ENCODE assay signal across 1 cellular context in the genomic region with DNA sequence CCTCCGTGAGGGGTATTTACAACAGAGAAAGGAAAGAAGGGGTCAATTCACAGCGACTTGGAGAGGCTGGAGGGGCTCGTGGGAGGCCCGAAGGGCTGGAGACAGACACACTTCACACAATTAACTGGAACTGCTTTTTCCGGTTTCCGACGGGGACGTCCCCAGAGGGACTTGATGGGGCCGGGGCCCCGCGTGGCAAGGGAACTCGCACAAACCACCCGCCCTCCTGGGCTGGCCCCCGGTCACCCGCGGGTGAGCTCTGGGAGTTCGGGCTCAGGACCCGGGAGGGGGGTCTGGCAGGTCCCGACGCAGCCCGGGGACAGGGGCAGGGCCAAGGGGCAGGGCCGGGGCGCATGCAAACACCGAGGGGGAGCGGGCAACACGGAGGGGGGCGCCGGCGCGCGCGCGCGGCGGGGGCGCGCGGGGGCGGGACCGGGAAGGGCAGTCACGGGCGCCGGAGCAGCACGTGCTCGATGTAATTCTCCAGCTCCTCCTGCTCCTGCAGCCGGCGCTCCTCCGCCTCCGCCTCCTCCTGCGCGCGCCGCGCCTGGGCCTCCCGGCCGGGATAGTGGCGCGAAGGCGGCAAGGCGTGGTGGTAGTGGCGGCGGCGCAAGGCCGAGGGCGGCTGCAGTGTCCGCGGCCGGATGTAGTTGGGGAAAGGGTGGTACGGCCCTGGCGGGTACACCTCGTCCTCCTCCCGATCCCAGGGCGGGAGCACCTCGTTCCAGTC.
TF ChIP-seq lines count a peak whose summit lies in the region.

No MANE protein-coding gene starts in this region.

TF ChIP-seq in K562, 482 proteins besides CTCF, POLR2A, EP300 and RAD21 (continued from another document and continues in another):
- TF ChIP-seq, protein P1, sequence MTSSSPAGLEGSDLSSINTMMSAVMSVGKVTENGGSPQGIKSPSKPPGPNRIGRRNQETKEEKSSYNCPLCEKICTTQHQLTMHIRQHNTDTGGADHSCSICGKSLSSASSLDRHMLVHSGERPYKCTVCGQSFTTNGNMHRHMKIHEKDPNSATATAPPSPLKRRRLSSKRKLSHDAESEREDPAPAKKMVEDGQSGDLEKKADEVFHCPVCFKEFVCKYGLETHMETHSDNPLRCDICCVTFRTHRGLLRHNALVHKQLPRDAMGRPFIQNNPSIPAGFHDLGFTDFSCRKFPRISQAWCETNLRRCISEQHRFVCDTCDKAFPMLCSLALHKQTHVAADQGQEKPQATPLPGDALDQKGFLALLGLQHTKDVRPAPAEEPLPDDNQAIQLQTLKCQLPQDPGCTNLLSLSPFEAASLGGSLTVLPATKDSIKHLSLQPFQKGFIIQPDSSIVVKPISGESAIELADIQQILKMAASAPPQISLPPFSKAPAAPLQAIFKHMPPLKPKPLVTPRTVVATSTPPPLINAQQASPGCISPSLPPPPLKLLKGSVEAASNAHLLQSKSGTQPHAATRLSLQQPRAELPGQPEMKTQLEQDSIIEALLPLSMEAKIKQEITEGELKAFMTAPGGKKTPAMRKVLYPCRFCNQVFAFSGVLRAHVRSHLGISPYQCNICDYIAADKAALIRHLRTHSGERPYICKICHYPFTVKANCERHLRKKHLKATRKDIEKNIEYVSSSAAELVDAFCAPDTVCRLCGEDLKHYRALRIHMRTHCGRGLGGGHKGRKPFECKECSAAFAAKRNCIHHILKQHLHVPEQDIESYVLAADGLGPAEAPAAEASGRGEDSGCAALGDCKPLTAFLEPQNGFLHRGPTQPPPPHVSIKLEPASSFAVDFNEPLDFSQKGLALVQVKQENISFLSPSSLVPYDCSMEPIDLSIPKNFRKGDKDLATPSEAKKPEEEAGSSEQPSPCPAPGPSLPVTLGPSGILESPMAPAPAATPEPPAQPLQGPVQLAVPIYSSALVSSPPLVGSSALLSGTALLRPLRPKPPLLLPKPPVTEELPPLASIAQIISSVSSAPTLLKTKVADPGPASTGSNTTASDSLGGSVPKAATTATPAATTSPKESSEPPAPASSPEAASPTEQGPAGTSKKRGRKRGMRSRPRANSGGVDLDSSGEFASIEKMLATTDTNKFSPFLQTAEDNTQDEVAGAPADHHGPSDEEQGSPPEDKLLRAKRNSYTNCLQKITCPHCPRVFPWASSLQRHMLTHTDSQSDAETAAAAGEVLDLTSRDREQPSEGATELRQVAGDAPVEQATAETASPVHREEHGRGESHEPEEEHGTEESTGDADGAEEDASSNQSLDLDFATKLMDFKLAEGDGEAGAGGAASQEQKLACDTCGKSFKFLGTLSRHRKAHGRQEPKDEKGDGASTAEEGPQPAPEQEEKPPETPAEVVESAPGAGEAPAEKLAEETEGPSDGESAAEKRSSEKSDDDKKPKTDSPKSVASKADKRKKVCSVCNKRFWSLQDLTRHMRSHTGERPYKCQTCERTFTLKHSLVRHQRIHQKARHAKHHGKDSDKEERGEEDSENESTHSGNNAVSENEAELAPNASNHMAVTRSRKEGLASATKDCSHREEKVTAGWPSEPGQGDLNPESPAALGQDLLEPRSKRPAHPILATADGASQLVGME (CRISPR knock-in tag; IDR thresholded peaks at IDR 0.05) = no peak
- TF ChIP-seq SAFB (IDR thresholded peaks at IDR 0.05; ENCODE audit: borderline replicate concordance, low read depth, low read length) = peak; percentile 18; the same call in 1 of the 2 replicates
- TF ChIP-seq SP1 (CRISPR knock-in tag; IDR thresholded peaks at IDR 0.05) = no peak
- peak; percentile 71 for TF ChIP-seq MYC (IDR thresholded peaks at IDR 0.05; ENCODE audit: low read depth, low read length)
- no peak for TF ChIP-seq MYC (CRISPR knock-in tag; IDR thresholded peaks at IDR 0.05; ENCODE audit: borderline replicate concordance, low read depth)
- TF ChIP-seq POLR2H (tag; IDR thresholded peaks at IDR 0.05; ENCODE audit: low read depth) = no peak
- TF ChIP-seq ZNF12 (CRISPR knock-in tag; IDR thresholded peaks at IDR 0.05) = no peak
- TF ChIP-seq CC2D1A (IDR thresholded peaks at IDR 0.05) = no peak
- no peak for TF ChIP-seq PML (IDR thresholded peaks at IDR 0.05; ENCODE audit: low read length)
- TF ChIP-seq RBFOX2 (IDR thresholded peaks at IDR 0.05; ENCODE audit: low read depth, low read length) = peak; percentile 73
- no peak for TF ChIP-seq NEUROD1 (IDR thresholded peaks at IDR 0.05; ENCODE audit: borderline replicate concordance, low read depth, low read length, partially characterized antibody)
- no peak for TF ChIP-seq SRSF3 (IDR thresholded peaks at IDR 0.05; ENCODE audit: insufficient read depth, low read length)
- TF ChIP-seq, protein P2, sequence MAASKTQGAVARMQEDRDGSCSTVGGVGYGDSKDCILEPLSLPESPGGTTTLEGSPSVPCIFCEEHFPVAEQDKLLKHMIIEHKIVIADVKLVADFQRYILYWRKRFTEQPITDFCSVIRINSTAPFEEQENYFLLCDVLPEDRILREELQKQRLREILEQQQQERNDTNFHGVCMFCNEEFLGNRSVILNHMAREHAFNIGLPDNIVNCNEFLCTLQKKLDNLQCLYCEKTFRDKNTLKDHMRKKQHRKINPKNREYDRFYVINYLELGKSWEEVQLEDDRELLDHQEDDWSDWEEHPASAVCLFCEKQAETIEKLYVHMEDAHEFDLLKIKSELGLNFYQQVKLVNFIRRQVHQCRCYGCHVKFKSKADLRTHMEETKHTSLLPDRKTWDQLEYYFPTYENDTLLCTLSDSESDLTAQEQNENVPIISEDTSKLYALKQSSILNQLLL (CRISPR knock-in tag; IDR thresholded peaks at IDR 0.05; ENCODE audit: borderline replicate concordance) = no peak
- TF ChIP-seq LCOR (CRISPR knock-in tag; IDR thresholded peaks at IDR 0.05) = no peak
- no peak for TF ChIP-seq MCM7 (IDR thresholded peaks at IDR 0.05)
- TF ChIP-seq GTF2A2 (tag; IDR thresholded peaks at IDR 0.05) = no peak
- TF ChIP-seq, protein P3, sequence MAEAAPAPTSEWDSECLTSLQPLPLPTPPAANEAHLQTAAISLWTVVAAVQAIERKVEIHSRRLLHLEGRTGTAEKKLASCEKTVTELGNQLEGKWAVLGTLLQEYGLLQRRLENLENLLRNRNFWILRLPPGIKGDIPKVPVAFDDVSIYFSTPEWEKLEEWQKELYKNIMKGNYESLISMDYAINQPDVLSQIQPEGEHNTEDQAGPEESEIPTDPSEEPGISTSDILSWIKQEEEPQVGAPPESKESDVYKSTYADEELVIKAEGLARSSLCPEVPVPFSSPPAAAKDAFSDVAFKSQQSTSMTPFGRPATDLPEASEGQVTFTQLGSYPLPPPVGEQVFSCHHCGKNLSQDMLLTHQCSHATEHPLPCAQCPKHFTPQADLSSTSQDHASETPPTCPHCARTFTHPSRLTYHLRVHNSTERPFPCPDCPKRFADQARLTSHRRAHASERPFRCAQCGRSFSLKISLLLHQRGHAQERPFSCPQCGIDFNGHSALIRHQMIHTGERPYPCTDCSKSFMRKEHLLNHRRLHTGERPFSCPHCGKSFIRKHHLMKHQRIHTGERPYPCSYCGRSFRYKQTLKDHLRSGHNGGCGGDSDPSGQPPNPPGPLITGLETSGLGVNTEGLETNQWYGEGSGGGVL (CRISPR knock-in tag; IDR thresholded peaks at IDR 0.05) = no peak
- no peak for TF ChIP-seq ZNF764 (CRISPR knock-in tag; IDR thresholded peaks at IDR 0.05; ENCODE audit: low read depth)
- TF ChIP-seq, protein P4, sequence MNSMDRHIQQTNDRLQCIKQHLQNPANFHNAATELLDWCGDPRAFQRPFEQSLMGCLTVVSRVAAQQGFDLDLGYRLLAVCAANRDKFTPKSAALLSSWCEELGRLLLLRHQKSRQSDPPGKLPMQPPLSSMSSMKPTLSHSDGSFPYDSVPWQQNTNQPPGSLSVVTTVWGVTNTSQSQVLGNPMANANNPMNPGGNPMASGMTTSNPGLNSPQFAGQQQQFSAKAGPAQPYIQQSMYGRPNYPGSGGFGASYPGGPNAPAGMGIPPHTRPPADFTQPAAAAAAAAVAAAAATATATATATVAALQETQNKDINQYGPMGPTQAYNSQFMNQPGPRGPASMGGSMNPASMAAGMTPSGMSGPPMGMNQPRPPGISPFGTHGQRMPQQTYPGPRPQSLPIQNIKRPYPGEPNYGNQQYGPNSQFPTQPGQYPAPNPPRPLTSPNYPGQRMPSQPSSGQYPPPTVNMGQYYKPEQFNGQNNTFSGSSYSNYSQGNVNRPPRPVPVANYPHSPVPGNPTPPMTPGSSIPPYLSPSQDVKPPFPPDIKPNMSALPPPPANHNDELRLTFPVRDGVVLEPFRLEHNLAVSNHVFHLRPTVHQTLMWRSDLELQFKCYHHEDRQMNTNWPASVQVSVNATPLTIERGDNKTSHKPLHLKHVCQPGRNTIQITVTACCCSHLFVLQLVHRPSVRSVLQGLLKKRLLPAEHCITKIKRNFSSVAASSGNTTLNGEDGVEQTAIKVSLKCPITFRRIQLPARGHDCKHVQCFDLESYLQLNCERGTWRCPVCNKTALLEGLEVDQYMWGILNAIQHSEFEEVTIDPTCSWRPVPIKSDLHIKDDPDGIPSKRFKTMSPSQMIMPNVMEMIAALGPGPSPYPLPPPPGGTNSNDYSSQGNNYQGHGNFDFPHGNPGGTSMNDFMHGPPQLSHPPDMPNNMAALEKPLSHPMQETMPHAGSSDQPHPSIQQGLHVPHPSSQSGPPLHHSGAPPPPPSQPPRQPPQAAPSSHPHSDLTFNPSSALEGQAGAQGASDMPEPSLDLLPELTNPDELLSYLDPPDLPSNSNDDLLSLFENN (IDR thresholded peaks at IDR 0.05; ENCODE audit: low read depth in 2 of 2, low read length in 2 of 2) = no peak
- TF ChIP-seq NFIX (CRISPR knock-in tag; IDR thresholded peaks at IDR 0.05; ENCODE audit: low read depth) = no peak
- TF ChIP-seq GABPB1 (CRISPR knock-in tag; IDR thresholded peaks at IDR 0.05) = peak; percentile 46
- no peak for TF ChIP-seq ZNF232 (CRISPR knock-in tag; IDR thresholded peaks at IDR 0.05)
- TF ChIP-seq ETV1 (tag; conservative IDR thresholded peaks at IDR 0.05; ENCODE audit: low read depth) = no peak
- TF ChIP-seq OTX1 (CRISPR knock-in tag; IDR thresholded peaks at IDR 0.05) = no peak
- TF ChIP-seq COPS2 (conservative IDR thresholded peaks at IDR 0.05) = no peak
- TF ChIP-seq, protein P5, sequence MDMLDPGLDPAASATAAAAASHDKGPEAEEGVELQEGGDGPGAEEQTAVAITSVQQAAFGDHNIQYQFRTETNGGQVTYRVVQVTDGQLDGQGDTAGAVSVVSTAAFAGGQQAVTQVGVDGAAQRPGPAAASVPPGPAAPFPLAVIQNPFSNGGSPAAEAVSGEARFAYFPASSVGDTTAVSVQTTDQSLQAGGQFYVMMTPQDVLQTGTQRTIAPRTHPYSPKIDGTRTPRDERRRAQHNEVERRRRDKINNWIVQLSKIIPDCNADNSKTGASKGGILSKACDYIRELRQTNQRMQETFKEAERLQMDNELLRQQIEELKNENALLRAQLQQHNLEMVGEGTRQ (CRISPR knock-in tag; IDR thresholded peaks at IDR 0.05) = peak; percentile 49; the same call in 1 of the 2 replicates
- TF ChIP-seq PYGO2 (tag; IDR thresholded peaks at IDR 0.05) = no peak
- TF ChIP-seq CCAR2 (IDR thresholded peaks at IDR 0.05; ENCODE audit: low read depth, low read length) = no peak
- TF ChIP-seq XRCC4 (IDR thresholded peaks at IDR 0.05; ENCODE audit: extremely low read depth, insufficient read depth, insufficient read length) = no peak
- TF ChIP-seq TAF7 (tag; IDR thresholded peaks at IDR 0.05) = no peak
- TF ChIP-seq, protein P6, sequence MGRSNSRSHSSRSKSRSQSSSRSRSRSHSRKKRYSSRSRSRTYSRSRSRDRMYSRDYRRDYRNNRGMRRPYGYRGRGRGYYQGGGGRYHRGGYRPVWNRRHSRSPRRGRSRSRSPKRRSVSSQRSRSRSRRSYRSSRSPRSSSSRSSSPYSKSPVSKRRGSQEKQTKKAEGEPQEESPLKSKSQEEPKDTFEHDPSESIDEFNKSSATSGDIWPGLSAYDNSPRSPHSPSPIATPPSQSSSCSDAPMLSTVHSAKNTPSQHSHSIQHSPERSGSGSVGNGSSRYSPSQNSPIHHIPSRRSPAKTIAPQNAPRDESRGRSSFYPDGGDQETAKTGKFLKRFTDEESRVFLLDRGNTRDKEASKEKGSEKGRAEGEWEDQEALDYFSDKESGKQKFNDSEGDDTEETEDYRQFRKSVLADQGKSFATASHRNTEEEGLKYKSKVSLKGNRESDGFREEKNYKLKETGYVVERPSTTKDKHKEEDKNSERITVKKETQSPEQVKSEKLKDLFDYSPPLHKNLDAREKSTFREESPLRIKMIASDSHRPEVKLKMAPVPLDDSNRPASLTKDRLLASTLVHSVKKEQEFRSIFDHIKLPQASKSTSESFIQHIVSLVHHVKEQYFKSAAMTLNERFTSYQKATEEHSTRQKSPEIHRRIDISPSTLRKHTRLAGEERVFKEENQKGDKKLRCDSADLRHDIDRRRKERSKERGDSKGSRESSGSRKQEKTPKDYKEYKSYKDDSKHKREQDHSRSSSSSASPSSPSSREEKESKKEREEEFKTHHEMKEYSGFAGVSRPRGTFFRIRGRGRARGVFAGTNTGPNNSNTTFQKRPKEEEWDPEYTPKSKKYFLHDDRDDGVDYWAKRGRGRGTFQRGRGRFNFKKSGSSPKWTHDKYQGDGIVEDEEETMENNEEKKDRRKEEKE (IDR thresholded peaks at IDR 0.05; ENCODE audit: borderline replicate concordance in 1 of 2, control insufficient read depth in 1 of 2, low read depth in 2 of 2, low read length in 1 of 2) = no peak
- no peak for TF ChIP-seq HMGN3 (IDR thresholded peaks at IDR 0.05; ENCODE audit: borderline replicate concordance, extremely low read depth, insufficient read length, low read depth, low read length)
- peak; percentile 69 for TF ChIP-seq CCNT2 (IDR thresholded peaks at IDR 0.05; ENCODE audit: borderline replicate concordance, extremely low read depth, insufficient read length, low read depth, low read length)
- no peak for TF ChIP-seq NR2C1 (IDR thresholded peaks at IDR 0.05)
- TF ChIP-seq NR2C1 (tag; IDR thresholded peaks at IDR 0.05) = no peak
- TF ChIP-seq DIDO1 (tag; IDR thresholded peaks at IDR 0.05; ENCODE audit: low read depth) = no peak
- no peak for TF ChIP-seq SIN3B (IDR thresholded peaks at IDR 0.05; ENCODE audit: low read depth)
- no peak for TF ChIP-seq TARDBP (IDR thresholded peaks at IDR 0.05)
- TF ChIP-seq CHD1 (IDR thresholded peaks at IDR 0.05; ENCODE audit: low read length) = no peak
- peak; percentile 66; the same call in 1 of the 2 replicates for TF ChIP-seq RNF2 (IDR thresholded peaks at IDR 0.05)
- no peak for TF ChIP-seq ZNF124 (CRISPR knock-in tag; IDR thresholded peaks at IDR 0.05)
- TF ChIP-seq EHMT2 (IDR thresholded peaks at IDR 0.05) = no peak
- no peak for TF ChIP-seq NFATC3 (IDR thresholded peaks at IDR 0.05)
- TF ChIP-seq, protein P7, sequence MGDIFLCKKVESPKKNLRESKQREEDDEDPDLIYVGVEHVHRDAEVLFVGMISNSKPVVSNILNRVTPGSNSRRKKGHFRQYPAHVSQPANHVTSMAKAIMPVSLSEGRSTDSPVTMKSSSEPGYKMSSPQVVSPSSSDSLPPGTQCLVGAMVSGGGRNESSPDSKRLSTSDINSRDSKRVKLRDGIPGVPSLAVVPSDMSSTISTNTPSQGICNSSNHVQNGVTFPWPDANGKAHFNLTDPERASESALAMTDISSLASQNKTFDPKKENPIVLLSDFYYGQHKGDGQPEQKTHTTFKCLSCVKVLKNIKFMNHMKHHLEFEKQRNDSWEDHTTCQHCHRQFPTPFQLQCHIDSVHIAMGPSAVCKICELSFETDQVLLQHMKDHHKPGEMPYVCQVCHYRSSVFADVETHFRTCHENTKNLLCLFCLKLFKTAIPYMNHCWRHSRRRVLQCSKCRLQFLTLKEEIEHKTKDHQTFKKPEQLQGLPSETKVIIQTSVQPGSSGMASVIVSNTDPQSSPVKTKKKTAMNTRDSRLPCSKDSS (IDR thresholded peaks at IDR 0.05; ENCODE audit: low read depth, partially characterized antibody) = no peak
- no peak; the same call in 1 of the 2 replicates for TF ChIP-seq CTBP1 (IDR thresholded peaks at IDR 0.05; ENCODE audit: borderline replicate concordance)
